1 cellular context compared by ENCODE assay signal in the genomic region with DNA sequence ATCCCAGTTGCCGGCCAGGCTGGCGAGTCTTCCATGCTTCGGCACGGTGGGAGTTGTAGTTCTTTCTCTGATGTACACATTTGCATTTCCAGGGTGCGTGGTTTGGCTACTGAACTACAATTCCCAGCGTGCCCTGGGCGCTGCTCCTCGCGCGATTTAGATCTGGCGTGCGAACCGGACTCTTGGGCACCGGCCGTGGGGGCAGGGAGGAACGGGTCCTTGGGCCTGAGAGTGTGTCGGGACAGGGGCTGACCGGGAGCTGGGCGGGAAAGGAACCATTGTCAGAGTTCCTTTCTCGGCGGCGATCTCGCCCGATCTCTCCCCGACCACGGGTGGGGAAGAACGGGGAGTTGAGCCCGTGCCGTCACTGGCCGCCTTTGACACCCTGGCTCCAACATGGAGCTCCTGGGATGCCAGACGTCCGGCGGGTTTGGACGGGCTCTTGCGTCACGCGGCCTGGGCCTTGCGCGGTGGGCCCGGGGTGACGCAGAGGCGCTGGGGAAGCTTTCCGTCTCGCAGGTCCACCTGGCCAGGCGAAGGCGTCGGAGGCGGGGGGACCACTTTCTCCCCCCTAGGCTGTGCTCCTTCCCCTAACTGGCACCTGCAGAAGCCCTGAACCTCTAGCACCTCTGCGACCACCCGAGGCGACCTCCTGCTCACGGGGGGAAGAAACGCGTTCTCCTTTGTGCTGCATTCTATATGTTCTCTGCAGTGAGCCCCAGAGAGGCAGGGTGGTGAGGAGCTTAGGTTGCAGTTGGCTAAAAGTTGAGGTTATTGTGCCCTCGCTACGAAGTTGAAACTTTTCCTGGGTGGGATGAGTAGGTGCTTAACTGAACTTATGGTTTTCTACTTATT.
TF ChIP-seq lines count a peak whose summit lies in the region.

No MANE protein-coding gene starts in this region.

TF ChIP-seq in HepG2, 621 proteins besides CTCF, POLR2A, EP300 and RAD21 (continued from another document and continues in another):
- TF ChIP-seq, protein P1, sequence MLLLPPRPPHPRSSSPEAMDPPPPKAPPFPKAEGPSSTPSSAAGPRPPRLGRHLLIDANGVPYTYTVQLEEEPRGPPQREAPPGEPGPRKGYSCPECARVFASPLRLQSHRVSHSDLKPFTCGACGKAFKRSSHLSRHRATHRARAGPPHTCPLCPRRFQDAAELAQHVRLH (CRISPR knock-in tag; IDR thresholded peaks at IDR 0.05; ENCODE audit: borderline replicate concordance, low read depth), result peak; percentile 74; the same call in 1 of the 2 replicates
- TF ChIP-seq RXRA (CRISPR knock-in tag; IDR thresholded peaks at IDR 0.05), result peak; percentile 62
- TF ChIP-seq, protein P2, sequence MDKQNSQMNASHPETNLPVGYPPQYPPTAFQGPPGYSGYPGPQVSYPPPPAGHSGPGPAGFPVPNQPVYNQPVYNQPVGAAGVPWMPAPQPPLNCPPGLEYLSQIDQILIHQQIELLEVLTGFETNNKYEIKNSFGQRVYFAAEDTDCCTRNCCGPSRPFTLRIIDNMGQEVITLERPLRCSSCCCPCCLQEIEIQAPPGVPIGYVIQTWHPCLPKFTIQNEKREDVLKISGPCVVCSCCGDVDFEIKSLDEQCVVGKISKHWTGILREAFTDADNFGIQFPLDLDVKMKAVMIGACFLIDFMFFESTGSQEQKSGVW (CRISPR knock-in tag; IDR thresholded peaks at IDR 0.05; ENCODE audit: borderline replicate concordance), result 0 out of 2 replicates have a peak, but pooled peaks have one; percentile 38
- TF ChIP-seq, protein P3, sequence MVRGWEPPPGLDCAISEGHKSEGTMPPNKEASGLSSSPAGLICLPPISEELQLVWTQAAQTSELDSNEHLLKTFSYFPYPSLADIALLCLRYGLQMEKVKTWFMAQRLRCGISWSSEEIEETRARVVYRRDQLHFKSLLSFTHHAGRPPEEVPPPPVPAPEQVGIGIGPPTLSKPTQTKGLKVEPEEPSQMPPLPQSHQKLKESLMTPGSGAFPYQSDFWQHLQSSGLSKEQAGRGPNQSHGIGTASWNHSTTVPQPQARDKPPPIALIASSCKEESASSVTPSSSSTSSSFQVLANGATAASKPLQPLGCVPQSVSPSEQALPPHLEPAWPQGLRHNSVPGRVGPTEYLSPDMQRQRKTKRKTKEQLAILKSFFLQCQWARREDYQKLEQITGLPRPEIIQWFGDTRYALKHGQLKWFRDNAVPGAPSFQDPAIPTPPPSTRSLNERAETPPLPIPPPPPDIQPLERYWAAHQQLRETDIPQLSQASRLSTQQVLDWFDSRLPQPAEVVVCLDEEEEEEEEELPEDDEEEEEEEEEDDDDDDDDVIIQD (CRISPR knock-in tag; IDR thresholded peaks at IDR 0.05; ENCODE audit: low read depth), result no peak
- TF ChIP-seq ZNF530 (CRISPR knock-in tag; IDR thresholded peaks at IDR 0.05; ENCODE audit: low read depth), result no peak
- no peak for TF ChIP-seq ZZZ3 (CRISPR knock-in tag; IDR thresholded peaks at IDR 0.05; ENCODE audit: borderline replicate concordance)
- peak; percentile 94 for TF ChIP-seq HIVEP1 (CRISPR knock-in tag; IDR thresholded peaks at IDR 0.05)
- peak; percentile 51 for TF ChIP-seq KAT8 (CRISPR knock-in tag; IDR thresholded peaks at IDR 0.05)
- TF ChIP-seq, protein P4, sequence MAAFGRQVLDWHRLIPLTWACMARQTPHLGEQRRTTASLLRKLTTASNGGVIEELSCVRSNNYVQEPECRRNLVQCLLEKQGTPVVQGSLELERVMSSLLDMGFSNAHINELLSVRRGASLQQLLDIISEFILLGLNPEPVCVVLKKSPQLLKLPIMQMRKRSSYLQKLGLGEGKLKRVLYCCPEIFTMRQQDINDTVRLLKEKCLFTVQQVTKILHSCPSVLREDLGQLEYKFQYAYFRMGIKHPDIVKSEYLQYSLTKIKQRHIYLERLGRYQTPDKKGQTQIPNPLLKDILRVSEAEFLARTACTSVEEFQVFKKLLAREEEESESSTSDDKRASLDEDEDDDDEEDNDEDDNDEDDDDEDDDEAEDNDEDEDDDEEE (CRISPR knock-in tag; IDR thresholded peaks at IDR 0.05), result 0 out of 2 replicates have a peak, but pooled peaks have one; percentile 60
- peak; percentile 87 for TF ChIP-seq KMT2B (CRISPR knock-in tag; IDR thresholded peaks at IDR 0.05)
- peak; percentile 32; the same call in 1 of the 2 replicates for TF ChIP-seq ZFP41 (CRISPR knock-in tag; IDR thresholded peaks at IDR 0.05; ENCODE audit: borderline replicate concordance)
- TF ChIP-seq, protein P5, sequence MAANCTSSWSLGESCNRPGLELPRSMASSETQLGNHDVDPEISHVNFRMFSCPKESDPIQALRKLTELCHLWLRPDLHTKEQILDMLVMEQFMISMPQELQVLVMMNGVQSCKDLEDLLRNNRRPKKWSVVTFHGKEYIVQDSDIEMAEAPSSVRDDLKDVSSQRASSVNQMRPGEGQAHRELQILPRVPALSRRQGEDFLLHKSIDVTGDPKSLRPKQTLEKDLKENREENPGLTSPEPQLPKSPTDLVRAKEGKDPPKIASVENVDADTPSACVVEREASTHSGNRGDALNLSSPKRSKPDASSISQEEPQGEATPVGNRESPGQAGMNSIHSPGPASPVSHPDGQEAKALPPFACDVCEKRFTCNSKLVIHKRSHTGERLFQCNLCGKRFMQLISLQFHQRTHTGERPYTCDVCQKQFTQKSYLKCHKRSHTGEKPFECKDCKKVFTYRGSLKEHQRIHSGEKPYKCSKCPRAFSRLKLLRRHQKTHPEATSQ (CRISPR knock-in tag; IDR thresholded peaks at IDR 0.05; ENCODE audit: borderline replicate concordance), result 0 out of 2 replicates have a peak, but pooled peaks have one; percentile 51
- TF ChIP-seq, protein P6, sequence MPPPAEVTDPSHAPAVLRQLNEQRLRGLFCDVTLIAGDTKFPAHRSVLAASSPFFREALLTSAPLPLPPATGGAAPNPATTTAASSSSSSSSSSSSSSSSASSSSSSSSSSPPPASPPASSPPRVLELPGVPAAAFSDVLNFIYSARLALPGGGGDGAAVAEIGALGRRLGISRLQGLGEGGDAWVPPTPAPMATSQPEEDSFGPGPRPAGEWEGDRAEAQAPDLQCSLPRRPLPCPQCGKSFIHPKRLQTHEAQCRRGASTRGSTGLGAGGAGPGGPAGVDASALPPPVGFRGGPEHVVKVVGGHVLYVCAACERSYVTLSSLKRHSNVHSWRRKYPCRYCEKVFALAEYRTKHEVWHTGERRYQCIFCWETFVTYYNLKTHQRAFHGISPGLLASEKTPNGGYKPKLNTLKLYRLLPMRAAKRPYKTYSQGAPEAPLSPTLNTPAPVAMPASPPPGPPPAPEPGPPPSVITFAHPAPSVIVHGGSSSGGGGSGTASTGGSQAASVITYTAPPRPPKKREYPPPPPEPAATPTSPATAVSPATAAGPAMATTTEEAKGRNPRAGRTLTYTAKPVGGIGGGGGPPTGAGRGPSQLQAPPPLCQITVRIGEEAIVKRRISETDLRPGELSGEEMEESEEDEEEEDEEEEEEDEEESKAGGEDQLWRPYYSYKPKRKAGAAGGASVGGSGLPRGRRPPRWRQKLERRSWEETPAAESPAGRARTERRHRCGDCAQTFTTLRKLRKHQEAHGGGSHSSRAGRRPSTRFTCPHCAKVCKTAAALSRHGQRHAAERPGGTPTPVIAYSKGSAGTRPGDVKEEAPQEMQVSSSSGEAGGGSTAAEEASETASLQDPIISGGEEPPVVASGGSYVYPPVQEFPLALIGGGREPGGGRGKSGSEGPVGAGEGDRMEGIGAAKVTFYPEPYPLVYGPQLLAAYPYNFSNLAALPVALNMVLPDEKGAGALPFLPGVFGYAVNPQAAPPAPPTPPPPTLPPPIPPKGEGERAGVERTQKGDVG (CRISPR knock-in tag; IDR thresholded peaks at IDR 0.05; ENCODE audit: borderline replicate concordance), result 0 out of 2 replicates have a peak, but pooled peaks have one; percentile 22
- no peak; the same call in 1 of the 2 replicates for TF ChIP-seq SIN3A (IDR thresholded peaks at IDR 0.05; ENCODE audit: borderline replicate concordance, low read depth, low read length)
- TF ChIP-seq, protein P7, sequence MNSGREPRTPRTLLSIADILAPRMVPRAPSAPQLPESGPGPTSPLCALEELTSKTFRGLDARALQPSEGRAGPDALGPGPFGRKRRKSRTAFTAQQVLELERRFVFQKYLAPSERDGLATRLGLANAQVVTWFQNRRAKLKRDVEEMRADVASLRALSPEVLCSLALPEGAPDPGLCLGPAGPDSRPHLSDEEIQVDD (CRISPR knock-in tag; IDR thresholded peaks at IDR 0.05; ENCODE audit: borderline replicate concordance), result no peak
- no peak for TF ChIP-seq ZNF660 (CRISPR knock-in tag; IDR thresholded peaks at IDR 0.05; ENCODE audit: borderline replicate concordance, low read depth)
- no peak for TF ChIP-seq SOX6 (IDR thresholded peaks at IDR 0.05)
- TF ChIP-seq SOX6 (CRISPR knock-in tag; IDR thresholded peaks at IDR 0.05), result peak; percentile 74
- TF ChIP-seq POLR2G (IDR thresholded peaks at IDR 0.05; ENCODE audit: low read depth, low read length), result no peak
- TF ChIP-seq ZNF343 (CRISPR knock-in tag; IDR thresholded peaks at IDR 0.05), result peak; percentile 88
- TF ChIP-seq SIN3B (IDR thresholded peaks at IDR 0.05; ENCODE audit: low read length), result no peak
- peak; percentile 70 for TF ChIP-seq YY1 (IDR thresholded peaks at IDR 0.05; ENCODE audit: insufficient read depth, insufficient replicate concordance, low read depth, low read length)
- TF ChIP-seq, protein P8, sequence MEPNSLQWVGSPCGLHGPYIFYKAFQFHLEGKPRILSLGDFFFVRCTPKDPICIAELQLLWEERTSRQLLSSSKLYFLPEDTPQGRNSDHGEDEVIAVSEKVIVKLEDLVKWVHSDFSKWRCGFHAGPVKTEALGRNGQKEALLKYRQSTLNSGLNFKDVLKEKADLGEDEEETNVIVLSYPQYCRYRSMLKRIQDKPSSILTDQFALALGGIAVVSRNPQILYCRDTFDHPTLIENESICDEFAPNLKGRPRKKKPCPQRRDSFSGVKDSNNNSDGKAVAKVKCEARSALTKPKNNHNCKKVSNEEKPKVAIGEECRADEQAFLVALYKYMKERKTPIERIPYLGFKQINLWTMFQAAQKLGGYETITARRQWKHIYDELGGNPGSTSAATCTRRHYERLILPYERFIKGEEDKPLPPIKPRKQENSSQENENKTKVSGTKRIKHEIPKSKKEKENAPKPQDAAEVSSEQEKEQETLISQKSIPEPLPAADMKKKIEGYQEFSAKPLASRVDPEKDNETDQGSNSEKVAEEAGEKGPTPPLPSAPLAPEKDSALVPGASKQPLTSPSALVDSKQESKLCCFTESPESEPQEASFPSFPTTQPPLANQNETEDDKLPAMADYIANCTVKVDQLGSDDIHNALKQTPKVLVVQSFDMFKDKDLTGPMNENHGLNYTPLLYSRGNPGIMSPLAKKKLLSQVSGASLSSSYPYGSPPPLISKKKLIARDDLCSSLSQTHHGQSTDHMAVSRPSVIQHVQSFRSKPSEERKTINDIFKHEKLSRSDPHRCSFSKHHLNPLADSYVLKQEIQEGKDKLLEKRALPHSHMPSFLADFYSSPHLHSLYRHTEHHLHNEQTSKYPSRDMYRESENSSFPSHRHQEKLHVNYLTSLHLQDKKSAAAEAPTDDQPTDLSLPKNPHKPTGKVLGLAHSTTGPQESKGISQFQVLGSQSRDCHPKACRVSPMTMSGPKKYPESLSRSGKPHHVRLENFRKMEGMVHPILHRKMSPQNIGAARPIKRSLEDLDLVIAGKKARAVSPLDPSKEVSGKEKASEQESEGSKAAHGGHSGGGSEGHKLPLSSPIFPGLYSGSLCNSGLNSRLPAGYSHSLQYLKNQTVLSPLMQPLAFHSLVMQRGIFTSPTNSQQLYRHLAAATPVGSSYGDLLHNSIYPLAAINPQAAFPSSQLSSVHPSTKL (CRISPR knock-in tag; IDR thresholded peaks at IDR 0.05), result peak; percentile 26; the same call in 1 of the 2 replicates
- TF ChIP-seq ZNF253 (CRISPR knock-in tag; IDR thresholded peaks at IDR 0.05; ENCODE audit: borderline replicate concordance), result 0 out of 2 replicates have a peak, but pooled peaks have one; percentile 22
- TF ChIP-seq, protein P9, sequence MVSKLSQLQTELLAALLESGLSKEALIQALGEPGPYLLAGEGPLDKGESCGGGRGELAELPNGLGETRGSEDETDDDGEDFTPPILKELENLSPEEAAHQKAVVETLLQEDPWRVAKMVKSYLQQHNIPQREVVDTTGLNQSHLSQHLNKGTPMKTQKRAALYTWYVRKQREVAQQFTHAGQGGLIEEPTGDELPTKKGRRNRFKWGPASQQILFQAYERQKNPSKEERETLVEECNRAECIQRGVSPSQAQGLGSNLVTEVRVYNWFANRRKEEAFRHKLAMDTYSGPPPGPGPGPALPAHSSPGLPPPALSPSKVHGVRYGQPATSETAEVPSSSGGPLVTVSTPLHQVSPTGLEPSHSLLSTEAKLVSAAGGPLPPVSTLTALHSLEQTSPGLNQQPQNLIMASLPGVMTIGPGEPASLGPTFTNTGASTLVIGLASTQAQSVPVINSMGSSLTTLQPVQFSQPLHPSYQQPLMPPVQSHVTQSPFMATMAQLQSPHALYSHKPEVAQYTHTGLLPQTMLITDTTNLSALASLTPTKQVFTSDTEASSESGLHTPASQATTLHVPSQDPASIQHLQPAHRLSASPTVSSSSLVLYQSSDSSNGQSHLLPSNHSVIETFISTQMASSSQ (IDR thresholded peaks at IDR 0.05; ENCODE audit: low read depth), result peak; percentile 19; the same call in 1 of the 2 replicates
- TF ChIP-seq, protein P9 (CRISPR knock-in tag; IDR thresholded peaks at IDR 0.05; ENCODE audit: borderline replicate concordance), result no peak; the same call in 1 of the 2 replicates
- peak; percentile 55; the same call in 1 of the 2 replicates for TF ChIP-seq ISL2 (CRISPR knock-in tag; IDR thresholded peaks at IDR 0.05)
- TF ChIP-seq, protein P10, sequence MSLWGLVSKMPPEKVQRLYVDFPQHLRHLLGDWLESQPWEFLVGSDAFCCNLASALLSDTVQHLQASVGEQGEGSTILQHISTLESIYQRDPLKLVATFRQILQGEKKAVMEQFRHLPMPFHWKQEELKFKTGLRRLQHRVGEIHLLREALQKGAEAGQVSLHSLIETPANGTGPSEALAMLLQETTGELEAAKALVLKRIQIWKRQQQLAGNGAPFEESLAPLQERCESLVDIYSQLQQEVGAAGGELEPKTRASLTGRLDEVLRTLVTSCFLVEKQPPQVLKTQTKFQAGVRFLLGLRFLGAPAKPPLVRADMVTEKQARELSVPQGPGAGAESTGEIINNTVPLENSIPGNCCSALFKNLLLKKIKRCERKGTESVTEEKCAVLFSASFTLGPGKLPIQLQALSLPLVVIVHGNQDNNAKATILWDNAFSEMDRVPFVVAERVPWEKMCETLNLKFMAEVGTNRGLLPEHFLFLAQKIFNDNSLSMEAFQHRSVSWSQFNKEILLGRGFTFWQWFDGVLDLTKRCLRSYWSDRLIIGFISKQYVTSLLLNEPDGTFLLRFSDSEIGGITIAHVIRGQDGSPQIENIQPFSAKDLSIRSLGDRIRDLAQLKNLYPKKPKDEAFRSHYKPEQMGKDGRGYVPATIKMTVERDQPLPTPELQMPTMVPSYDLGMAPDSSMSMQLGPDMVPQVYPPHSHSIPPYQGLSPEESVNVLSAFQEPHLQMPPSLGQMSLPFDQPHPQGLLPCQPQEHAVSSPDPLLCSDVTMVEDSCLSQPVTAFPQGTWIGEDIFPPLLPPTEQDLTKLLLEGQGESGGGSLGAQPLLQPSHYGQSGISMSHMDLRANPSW (CRISPR knock-in tag; IDR thresholded peaks at IDR 0.05; ENCODE audit: borderline replicate concordance), result no peak
- TF ChIP-seq SIX1 (CRISPR knock-in tag; IDR thresholded peaks at IDR 0.05; ENCODE audit: borderline replicate concordance), result no peak
- TF ChIP-seq HNF4A (CRISPR knock-in tag; IDR thresholded peaks at IDR 0.05), result peak; percentile 64; the same call in 1 of the 2 replicates
